Comparison of ENCODE assay signal across 23 cellular contexts in the genomic region with DNA sequence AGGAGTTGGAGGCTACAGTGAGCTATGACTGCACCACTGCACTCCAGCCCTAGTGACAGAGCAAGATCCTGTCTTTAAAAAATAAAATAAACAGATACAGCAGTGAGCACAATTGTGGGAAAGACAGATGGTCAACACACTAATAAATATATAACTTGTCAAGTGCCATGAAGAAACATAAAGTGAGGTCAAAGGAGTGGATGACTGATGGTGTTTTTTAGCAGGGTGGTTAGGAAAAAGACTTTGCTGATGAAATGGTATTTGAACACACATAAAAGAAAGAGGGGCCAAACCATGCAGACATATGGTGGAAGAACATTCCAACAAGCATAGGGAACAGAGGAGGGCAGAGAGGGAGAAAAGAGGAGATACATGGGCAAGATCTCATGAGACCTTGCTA.
A peak's percentile ranks its signal among the peaks of the same experiment; 100 is the strongest.
DNase-seq lines count a peak whose midpoint lies in the region; ATAC-seq and TF ChIP-seq lines count a peak whose summit lies in the region.
"Had no signal": no experiment of that assay in that cellular context is flagged by ENCODE, and none has a peak within 500 bp of the region (broad histone marks: within the 10 kb centered on the region; RNA-seq: fewer than 3 reads in every experiment).

No MANE protein-coding gene starts in this region.

- no peaks in the 10 kb centered on the region for H3K27me3 Mint-ChIP-seq in endothelial cell (ENCODE audit: unreplicated experiment)
- no peaks in the 10 kb centered on the region for H3K27me3 Mint-ChIP-seq in natural killer cell (ENCODE audit: low read depth in 2 of 2)
- H3K27me3 Mint-ChIP-seq: CD4-positive, alpha-beta memory T cell; CD4-positive, CD25-positive, alpha-beta regulatory T cell had no signal

- no peak overlapping the region for H3K4me3 ChIP-seq in AG10803 (ENCODE audit: low read length)
- H3K4me3 ChIP-seq in brain microvascular endothelial cell (ENCODE audit: low read depth, low read length) = no peak overlapping the region
- H3K4me3 ChIP-seq: A549, BLaER1, GM12878 had no signal

- H3K4me3 Mint-ChIP-seq in endothelial cell (ENCODE audit: unreplicated experiment) (peak overlapping the region; percentile 24), natural killer cell (no peak overlapping the region)
- H3K4me3 Mint-ChIP-seq: CD14-positive monocyte; CD4-positive, alpha-beta memory T cell; CD4-positive, CD25-positive, alpha-beta regulatory T cell; CD8-positive, alpha-beta memory T cell had no signal

- peak; percentile 55 for DNase-seq in AG10803 (ENCODE audit: low read depth)
- DNase-seq in NCI-H69 (lab: John Stamatoyannopoulos, UW) = peak; percentile 14
- no peak for DNase-seq in endothelial cell (ENCODE audit: low spot score)
- DNase-seq in brain microvascular endothelial cell = no peak
- no peak for DNase-seq in natural killer cell
- DNase-seq: BE2C; C1 segment of cervical spinal cord; CD4-positive, alpha-beta memory T cell; CD4-positive, CD25-positive, alpha-beta regulatory T cell; CD8-positive, alpha-beta memory T cell; COR-L47; DMS 273 treated with DMSO at 0.1 percent for 48 hours; DMS153; DMS53; DMS79; DND-41; EL; GDM1 had no signal

- H3K27ac Mint-ChIP-seq in endothelial cell (ENCODE audit: unreplicated experiment) = no peak overlapping the region
- H3K27ac Mint-ChIP-seq in natural killer cell = no peak overlapping the region
- H3K27ac Mint-ChIP-seq: CD14-positive monocyte; CD4-positive, alpha-beta memory T cell had no signal

- H3K27me3 ChIP-seq in brain microvascular endothelial cell (replicated peaks) = no peaks in the 10 kb centered on the region
- H3K27me3 ChIP-seq: BE2C, BLaER1 had no signal

- H3K9me3 Mint-ChIP-seq in endothelial cell (ENCODE audit: unreplicated experiment) (peaks cover 22% of the 10 kb centered on the region), natural killer cell (peaks cover 4 to 8% of the 10 kb centered on the region in 2 donors)

- no peaks in the 10 kb centered on the region for H3K4me1 Mint-ChIP-seq in endothelial cell (ENCODE audit: unreplicated experiment)
- H3K4me1 Mint-ChIP-seq in natural killer cell = no peaks in the 10 kb centered on the region
- H3K4me1 Mint-ChIP-seq: CD4-positive, alpha-beta memory T cell; CD4-positive, CD25-positive, alpha-beta regulatory T cell; CD8-positive, alpha-beta memory T cell had no signal

- in situ Hi-C loops in brain microvascular endothelial cell (cut with HindIII; ENCODE audit: low pct_ligation_motif_present, low sequenced_read_pairs) = no loop called here

- H3K36me3 ChIP-seq in brain microvascular endothelial cell (replicated peaks) = no peaks in the 10 kb centered on the region
- H3K36me3 ChIP-seq: BE2C, BLaER1 had no signal

- ATAC-seq in natural killer cell = no peak
- ATAC-seq: A549, GM12878 had no signal

- H3K36me3 Mint-ChIP-seq in endothelial cell (ENCODE audit: low read depth, unreplicated experiment) = peaks cover 4% of the 10 kb centered on the region
- no peaks in the 10 kb centered on the region for H3K36me3 Mint-ChIP-seq in natural killer cell
- H3K36me3 Mint-ChIP-seq: CD14-positive monocyte; CD4-positive, alpha-beta memory T cell; CD4-positive, CD25-positive, alpha-beta regulatory T cell; CD8-positive, alpha-beta memory T cell had no signal

- TF ChIP-seq CTCF in AG10803 (conservative IDR thresholded peaks at IDR 0.05; ENCODE audit: low read length) (no peak), endothelial cell (IDR thresholded peaks at IDR 0.05; ENCODE audit: unreplicated experiment) (no peak), brain microvascular endothelial cell (IDR thresholded peaks at IDR 0.05; ENCODE audit: low read depth, low read length, missing control alignments) (no peak), natural killer cell (IDR thresholded peaks at IDR 0.05) (no peak)

- no peak overlapping the region for H3K27ac ChIP-seq in brain microvascular endothelial cell
- H3K27ac ChIP-seq: 22Rv1, A549, BLaER1 had no signal

- intact Hi-C loops in natural killer cell (cut with micrococcal nuclease) = no loop called here

Comparison
In these comparisons a context has a peak if more than half of its experiments do, and no peak if none do; other contexts are left out.
1. DNase-seq: peak in AG10803 (single experiment) and NCI-H69 (single experiment); none in endothelial cell (single experiment), brain microvascular endothelial cell (single experiment) and natural killer cell (single experiment).